Comparison of ENCODE assay signal across 2 cellular contexts in genomic region chr20:34516874-34517542, GRCh38.
TF ChIP-seq lines count a peak whose summit lies in the region.

No MANE protein-coding gene starts in this region.

TF ChIP-seq in GM23338, 12 proteins besides CTCF, POLR2A, EP300 and RAD21:
- no peak for TF ChIP-seq EZH2phosphoT487 (IDR thresholded peaks at IDR 0.05; ENCODE audit: unreplicated experiment)
- TF ChIP-seq ETS1 (IDR thresholded peaks at IDR 0.05) = no peak
- no peak for TF ChIP-seq JUNB (IDR thresholded peaks at IDR 0.05; ENCODE audit: unreplicated experiment)
- no peak for TF ChIP-seq ZNF462 (CRISPR knock-in tag; IDR thresholded peaks at IDR 0.05)
- TF ChIP-seq CREB1 (CRISPR knock-in tag; IDR thresholded peaks at IDR 0.05; ENCODE audit: low read depth) = no peak
- no peak for TF ChIP-seq ZNF114 (CRISPR knock-in tag; IDR thresholded peaks at IDR 0.05)
- no peak for TF ChIP-seq EZH2 (IDR thresholded peaks at IDR 0.05; ENCODE audit: low read depth, unreplicated experiment)
- no peak for TF ChIP-seq REST (IDR thresholded peaks at IDR 0.05; ENCODE audit: unreplicated experiment)
- TF ChIP-seq ZNF331 (CRISPR knock-in tag; IDR thresholded peaks at IDR 0.05; ENCODE audit: low read depth) = no peak
- TF ChIP-seq POLR2AphosphoS5 (IDR thresholded peaks at IDR 0.05; ENCODE audit: low read depth) = no peak
- no peak for TF ChIP-seq STAT1 (IDR thresholded peaks at IDR 0.05; ENCODE audit: unreplicated experiment)
- no peak for TF ChIP-seq NANOG (IDR thresholded peaks at IDR 0.05; ENCODE audit: borderline replicate concordance)
TF ChIP-seq in GM23338: peak in this region for 0.

TF ChIP-seq in K562, 482 proteins besides CTCF, POLR2A, EP300 and RAD21:
- TF ChIP-seq ETV6 (IDR thresholded peaks at IDR 0.05; ENCODE audit: borderline replicate concordance in 1 of 2, low read depth in 2 of 2, low read length in 1 of 2) (no peak), ETV6 (CRISPR knock-in tag; IDR thresholded peaks at IDR 0.05; ENCODE audit: borderline replicate concordance) (peak; percentile 37; the same call in 1 of the 2 replicates), HNRNPLL (IDR thresholded peaks at IDR 0.05; ENCODE audit: low read depth, low read length, poor library complexity, severe bottlenecking) (no peak), BRF2 (IDR thresholded peaks at IDR 0.05; ENCODE audit: borderline replicate concordance, insufficient read depth, insufficient read length) (no peak), NR2C2 (CRISPR knock-in tag; IDR thresholded peaks at IDR 0.05) (no peak), NR2C2 (tag; IDR thresholded peaks at IDR 0.05) (no peak), IRF2 (CRISPR knock-in tag; IDR thresholded peaks at IDR 0.05) (no peak), SIN3A (IDR thresholded peaks at IDR 0.05; ENCODE audit: borderline replicate concordance in 2 of 2, control insufficient read depth in 1 of 2, low read depth in 2 of 2, low read length in 2 of 2) (0 out of 4 replicates have a peak, but pooled peaks of 1 of the 2 experiments have one; percentile 1), TEAD1 (CRISPR knock-in tag; IDR thresholded peaks at IDR 0.05) (0 out of 4 replicates have a peak, but pooled peaks of 1 of the 2 experiments have one; percentile 8), GATAD2A (IDR thresholded peaks at IDR 0.05) (no peak), PREB (CRISPR knock-in tag; IDR thresholded peaks at IDR 0.05) (no peak), ZBTB5 (IDR thresholded peaks at IDR 0.05) (no peak), PHB2 (IDR thresholded peaks at IDR 0.05; ENCODE audit: low read depth) (no peak), MXI1 (IDR thresholded peaks at IDR 0.05; ENCODE audit: low read depth, low read length) (no peak), SMC3 (conservative IDR thresholded peaks at IDR 0.05; ENCODE audit: insufficient read depth, low read depth, low read length) (no peak), HMGXB4 (CRISPR knock-in tag; IDR thresholded peaks at IDR 0.05) (no peak)
